1 cellular context compared by ENCODE assay signal in genomic region chr19:40900521-40900920, GRCh38.
TF ChIP-seq lines count a peak whose summit lies in the region.

No MANE protein-coding gene starts in this region.

TF ChIP-seq in K562, 482 proteins besides CTCF, POLR2A, EP300 and RAD21:
- 0 out of 2 replicates have a peak, but pooled peaks have one; percentile 13 for TF ChIP-seq ARID1B (IDR thresholded peaks at IDR 0.05)
- peak; percentile 82 for TF ChIP-seq MAFG (tag; conservative IDR thresholded peaks at IDR 0.05)
- 0 out of 2 replicates have a peak, but pooled peaks have one; percentile 23 for TF ChIP-seq DPF2 (IDR thresholded peaks at IDR 0.05)
- peak; percentile 90 for TF ChIP-seq C11orf30 (IDR thresholded peaks at IDR 0.05; ENCODE audit: low read depth)
- 0 out of 2 replicates have a peak, but pooled peaks have one; percentile 51 for TF ChIP-seq EHMT2 (IDR thresholded peaks at IDR 0.05)
- peak; percentile 44; the same call in 1 of the 2 replicates for TF ChIP-seq NFE2 (IDR thresholded peaks at IDR 0.05; ENCODE audit: low read depth)
- peak; percentile 91 for TF ChIP-seq ZNF316 (IDR thresholded peaks at IDR 0.05)
